Comparison of ENCODE assay signal across 16 cellular contexts in the genomic region with DNA sequence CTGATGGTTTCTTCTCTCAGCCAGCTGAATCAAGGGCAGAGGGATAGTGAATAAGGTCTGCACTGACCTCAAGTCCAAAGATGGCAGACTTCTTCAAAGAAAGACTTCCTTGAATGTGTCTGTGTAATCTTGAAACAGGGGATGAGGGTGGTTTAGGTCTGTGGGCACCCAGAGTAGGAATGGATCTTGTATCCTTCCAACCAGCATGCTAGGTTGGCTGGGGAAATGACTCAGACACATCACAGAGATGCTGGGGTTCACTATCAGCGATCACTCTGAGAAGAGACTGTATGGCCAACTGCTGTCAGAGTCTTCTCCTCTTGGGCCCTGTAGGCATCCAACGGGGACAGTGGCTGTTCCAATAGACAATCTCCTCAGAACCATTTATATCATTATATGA. TPM values are rescaled to one million over a fixed set of nuclear protein-coding genes. Genes with fewer than 3 reads are reported as not detected.
DNase-seq lines count a peak whose midpoint lies in the region; ATAC-seq and TF ChIP-seq lines count a peak whose summit lies in the region.
"Had no signal": no experiment of that assay in that cellular context is flagged by ENCODE, and none has a peak within 500 bp of the region (broad histone marks: within the 10 kb centered on the region; RNA-seq: fewer than 3 reads in every experiment).

No MANE protein-coding gene starts in this region.

- H3K9me3 Mint-ChIP-seq in activated CD8-positive, alpha-beta T cell treated with anti-CD3 and anti-CD28 coated beads for 36 hours = peaks cover 3% of the 10 kb centered on the region
- no peaks in the 10 kb centered on the region for H3K9me3 Mint-ChIP-seq in activated CD8-positive, alpha-beta T cell treated with anti-CD3 and anti-CD28 coated beads, Interleukin-2, amount 10 ng/mL, durations not matched to agents 7 days and 5 days (ENCODE audit: insufficient read depth)
- peaks cover 3% of the 10 kb centered on the region for H3K9me3 Mint-ChIP-seq in T-helper 2 cell treated with Interferon-gamma antibody and Interleukin-4, amounts not matched to agents 5 μg/mL and 100 μg/mL, for 36 hours
- H3K9me3 Mint-ChIP-seq in endodermal cell = peaks cover 3% of the 10 kb centered on the region
- H3K9me3 Mint-ChIP-seq: GM23338 had no signal

- POLR2A ChIA-PET in activated CD8-positive, alpha-beta T cell treated with anti-CD3 and anti-CD28 coated beads for 36 hours (lab: Charles Lee) = no interaction called here
- POLR2A ChIA-PET in activated CD8-positive, alpha-beta T cell treated with anti-CD3 and anti-CD28 coated beads, Interleukin-2, amount 10 ng/mL, durations not matched to agents 7 days and 5 days (lab: Charles Lee) = interaction anchor here (0.6 kb wide), 1 partner anchor 35 kb away, joined by 3 read pairs; no protein-coding TSS in a partner anchor

- no peak overlapping the region for H2BK5ac ChIP-seq in mesendoderm (ENCODE audit: low read length)

- H2AK5ac ChIP-seq in mesendoderm (ENCODE audit: low read length) = no peak overlapping the region

- no peak overlapping the region for H3K18ac ChIP-seq in mesendoderm (ENCODE audit: low read length)

- no peaks in the 10 kb centered on the region for H3K27me3 Mint-ChIP-seq in activated CD8-positive, alpha-beta T cell treated with anti-CD3 and anti-CD28 coated beads for 36 hours
- H3K27me3 Mint-ChIP-seq in activated CD8-positive, alpha-beta T cell treated with anti-CD3 and anti-CD28 coated beads, Interleukin-2, amount 10 ng/mL, durations not matched to agents 7 days and 5 days (ENCODE audit: low read depth) = peaks cover 2% of the 10 kb centered on the region
- no peaks in the 10 kb centered on the region for H3K27me3 Mint-ChIP-seq in T-helper 2 cell treated with Interferon-gamma antibody and Interleukin-4, amounts not matched to agents 5 μg/mL and 100 μg/mL, for 36 hours (ENCODE audit: low read depth)
- no peaks in the 10 kb centered on the region for H3K27me3 Mint-ChIP-seq in endodermal cell (ENCODE audit: insufficient read depth)

- peak; percentile 10 for DNase-seq in activated CD8-positive, alpha-beta T cell treated with anti-CD3 and anti-CD28 coated beads for 36 hours
- no peak for DNase-seq in activated CD8-positive, alpha-beta T cell treated with anti-CD3 and anti-CD28 coated beads, Interleukin-2, amount 10 ng/mL, durations not matched to agents 7 days and 5 days
- DNase-seq in T-helper 2 cell treated with Interferon-gamma antibody and Interleukin-4, amounts not matched to agents 5 μg/mL and 100 μg/mL, for 36 hours (ENCODE audit: low spot score) = peak; percentile 7
- DNase-seq in mesendoderm = no peak
- DNase-seq in smooth muscle cell (lab: John Stamatoyannopoulos, UW; ENCODE audit: unreplicated experiment) = no peak
- no peak for DNase-seq in endodermal cell
- DNase-seq: ACHN; Calu3; CD4-positive, CD25-positive, alpha-beta regulatory T cell; DMS 273 treated with DMSO at 0.1 percent for 48 hours; H7; IMR-90 had no signal

- no peaks in the 10 kb centered on the region for H4K20me1 ChIP-seq in smooth muscle cell (ENCODE audit: low read depth)
- H4K20me1 ChIP-seq: BLaER1 treated with 17β-estradiol and CSF1 and Interleukin-3, amounts not matched to agents 10 nM and 100 nM had no signal

- CTCF ChIA-PET in activated CD8-positive, alpha-beta T cell treated with anti-CD3 and anti-CD28 coated beads for 36 hours (lab: Charles Lee) = no interaction called here
- CTCF ChIA-PET in activated CD8-positive, alpha-beta T cell treated with anti-CD3 and anti-CD28 coated beads, Interleukin-2, amount 10 ng/mL, durations not matched to agents 7 days and 5 days (lab: Charles Lee) = interaction anchor here (1.3 kb wide), 1 partner anchor 9 kb away, joined by 3 read pairs; no protein-coding TSS in a partner anchor

- intact Hi-C loops in activated CD8-positive, alpha-beta T cell treated with anti-CD3 and anti-CD28 coated beads for 36 hours (cut with micrococcal nuclease) = no loop called here

- H3K79me2 ChIP-seq in mesendoderm (ENCODE audit: control insufficient read depth, insufficient read depth, low read length) = no peaks in the 10 kb centered on the region
- no peaks in the 10 kb centered on the region for H3K79me2 ChIP-seq in smooth muscle cell (ENCODE audit: low read depth)

- no peak overlapping the region for H3K4ac ChIP-seq in mesendoderm (ENCODE audit: low read depth, low read length)

- no peak overlapping the region for H2AFZ ChIP-seq in smooth muscle cell (ENCODE audit: low read depth)
- H2AFZ ChIP-seq: GM23338 had no signal

- no peak overlapping the region for H3K9ac ChIP-seq in mesendoderm (ENCODE audit: low read length)
- no peak overlapping the region for H3K9ac ChIP-seq in smooth muscle cell (ENCODE audit: low read depth)
- H3K9ac ChIP-seq in endodermal cell (ENCODE audit: extremely low read depth, low read length, poor library complexity, severe bottlenecking) = no peak overlapping the region
- H3K9ac ChIP-seq: BLaER1 treated with 17β-estradiol and CSF1 and Interleukin-3, amounts not matched to agents 10 nM and 100 nM had no signal

- no peak for ATAC-seq in activated CD8-positive, alpha-beta T cell treated with anti-CD3 and anti-CD28 coated beads for 36 hours
- ATAC-seq in activated CD8-positive, alpha-beta T cell treated with anti-CD3 and anti-CD28 coated beads, Interleukin-2, amount 10 ng/mL, durations not matched to agents 7 days and 5 days = no peak
- no peak for ATAC-seq in GM21360 (IDR thresholded peaks at IDR 0.05; ENCODE audit: unreplicated experiment)
- ATAC-seq: GM12878, GM23338 had no signal

- H3K4me3 ChIP-seq in mesendoderm (ENCODE audit: low read length) (no peak overlapping the region), smooth muscle cell (no peak overlapping the region), endodermal cell (ENCODE audit: low read length) (no peak overlapping the region)
- H3K4me3 ChIP-seq: BLaER1 treated with 17β-estradiol and CSF1 and Interleukin-3, amounts not matched to agents 10 nM and 100 nM; GM12878; GM23338 had no signal

- TF ChIP-seq CTCF in activated CD8-positive, alpha-beta T cell treated with anti-CD3 and anti-CD28 coated beads for 36 hours (IDR thresholded peaks at IDR 0.05) = no peak
- no peak for TF ChIP-seq CTCF in smooth muscle cell (IDR thresholded peaks at IDR 0.05; ENCODE audit: borderline replicate concordance, insufficient read depth, poor library complexity, severe bottlenecking)
- no peak for TF ChIP-seq CTCF in endodermal cell (conservative IDR thresholded peaks at IDR 0.05)

- no peaks in the 10 kb centered on the region for H3K79me1 ChIP-seq in mesendoderm (ENCODE audit: low read length)

- WGBS in mesendoderm (ENCODE audit: extremely low coverage, insufficient coverage, low lambda C conversion rate) = no CpG with 5 or more reads among the region's 2 CpGs
- 86% methylated on average over 2 of the region's 2 CpGs for WGBS in smooth muscle cell (ENCODE audit: low lambda C conversion rate)
- 90 to 100% methylated on average over 1 to 2 of the region's 2 CpGs for WGBS in endodermal cell (ENCODE audit: insufficient coverage in 1 of 2, insufficient read length in 1 of 2), 2 experiments

- no peaks in the 10 kb centered on the region for H3K9me3 ChIP-seq in smooth muscle cell (replicated peaks; ENCODE audit: low read depth)
- H3K9me3 ChIP-seq in endodermal cell (ENCODE audit: control insufficient read depth, low read length) = no peaks in the 10 kb centered on the region
- H3K9me3 ChIP-seq: BLaER1 treated with 17β-estradiol and CSF1 and Interleukin-3, amounts not matched to agents 10 nM and 100 nM had no signal

- H3K36me3 Mint-ChIP-seq in activated CD8-positive, alpha-beta T cell treated with anti-CD3 and anti-CD28 coated beads for 36 hours (ENCODE audit: low read depth) = no peaks in the 10 kb centered on the region
- H3K36me3 Mint-ChIP-seq in activated CD8-positive, alpha-beta T cell treated with anti-CD3 and anti-CD28 coated beads, Interleukin-2, amount 10 ng/mL, durations not matched to agents 7 days and 5 days (ENCODE audit: low read depth) = no peaks in the 10 kb centered on the region
- peaks cover 8% of the 10 kb centered on the region for H3K36me3 Mint-ChIP-seq in T-helper 2 cell treated with Interferon-gamma antibody and Interleukin-4, amounts not matched to agents 5 μg/mL and 100 μg/mL, for 36 hours (ENCODE audit: low read depth)
- no peaks in the 10 kb centered on the region for H3K36me3 Mint-ChIP-seq in endodermal cell (ENCODE audit: low read depth)
- H3K36me3 Mint-ChIP-seq: CD4-positive, CD25-positive, alpha-beta regulatory T cell had no signal

- H3K4me1 Mint-ChIP-seq in activated CD8-positive, alpha-beta T cell treated with anti-CD3 and anti-CD28 coated beads for 36 hours (ENCODE audit: low read depth) = no peaks in the 10 kb centered on the region
- H3K4me1 Mint-ChIP-seq in activated CD8-positive, alpha-beta T cell treated with anti-CD3 and anti-CD28 coated beads, Interleukin-2, amount 10 ng/mL, durations not matched to agents 7 days and 5 days (ENCODE audit: low read depth) = peaks cover 11% of the 10 kb centered on the region
- peaks cover 12% of the 10 kb centered on the region for H3K4me1 Mint-ChIP-seq in T-helper 2 cell treated with Interferon-gamma antibody and Interleukin-4, amounts not matched to agents 5 μg/mL and 100 μg/mL, for 36 hours (ENCODE audit: low read depth)
- H3K4me1 Mint-ChIP-seq in endodermal cell = peaks cover 26% of the 10 kb centered on the region
- H3K4me1 Mint-ChIP-seq: CD4-positive, CD25-positive, alpha-beta regulatory T cell had no signal

- H3K4me2 ChIP-seq in mesendoderm (ENCODE audit: low read length) (no peak overlapping the region), smooth muscle cell (no peak overlapping the region)
- H3K4me2 ChIP-seq: BLaER1 treated with 17β-estradiol and CSF1 and Interleukin-3, amounts not matched to agents 10 nM and 100 nM; GM23338 had no signal

- H3K23ac ChIP-seq in mesendoderm (ENCODE audit: low read length) = peak overlapping the region; percentile 53

- no peak overlapping the region for H3K4me3 Mint-ChIP-seq in activated CD8-positive, alpha-beta T cell treated with anti-CD3 and anti-CD28 coated beads for 36 hours
- no peak overlapping the region for H3K4me3 Mint-ChIP-seq in activated CD8-positive, alpha-beta T cell treated with anti-CD3 and anti-CD28 coated beads, Interleukin-2, amount 10 ng/mL, durations not matched to agents 7 days and 5 days
- no peak overlapping the region for H3K4me3 Mint-ChIP-seq in T-helper 2 cell treated with Interferon-gamma antibody and Interleukin-4, amounts not matched to agents 5 μg/mL and 100 μg/mL, for 36 hours
- no peak overlapping the region for H3K4me3 Mint-ChIP-seq in endodermal cell
- H3K4me3 Mint-ChIP-seq: CD4-positive, CD25-positive, alpha-beta regulatory T cell; GM23338 had no signal

- H3K4me1 ChIP-seq in mesendoderm (ENCODE audit: control insufficient read depth, low read depth, low read length) (no peaks in the 10 kb centered on the region), smooth muscle cell (ENCODE audit: low read depth) (peaks cover 4% of the 10 kb centered on the region), endodermal cell (ENCODE audit: control insufficient read depth, insufficient read depth, low read length) (peaks cover 5% of the 10 kb centered on the region)
- H3K4me1 ChIP-seq: BLaER1 treated with 17β-estradiol and CSF1 and Interleukin-3, amounts not matched to agents 10 nM and 100 nM had no signal

- H3K27ac ChIP-seq in mesendoderm (ENCODE audit: low read depth, low read length) (no peak overlapping the region), smooth muscle cell (ENCODE audit: low read depth) (peak overlapping the region; percentile 5), endodermal cell (ENCODE audit: low read depth, low read length) (no peak overlapping the region)
- H3K27ac ChIP-seq: BLaER1 treated with 17β-estradiol and CSF1 and Interleukin-3, amounts not matched to agents 10 nM and 100 nM had no signal

- H3K56ac ChIP-seq in mesendoderm (ENCODE audit: low read length) = no peak overlapping the region

- H4K5ac ChIP-seq in mesendoderm (ENCODE audit: low read length) = no peak overlapping the region

- H2BK15ac ChIP-seq in mesendoderm (replicated peaks; ENCODE audit: low read depth) = no peak overlapping the region

- no peaks in the 10 kb centered on the region for H3K27me3 ChIP-seq in mesendoderm (ENCODE audit: insufficient read depth, low read length, poor library complexity)
- no peaks in the 10 kb centered on the region for H3K27me3 ChIP-seq in smooth muscle cell (ENCODE audit: low read depth)
- H3K27me3 ChIP-seq in endodermal cell (ENCODE audit: control insufficient read depth, insufficient read depth, low read length, poor library complexity, severe bottlenecking) = no peaks in the 10 kb centered on the region
- H3K27me3 ChIP-seq: BLaER1 treated with 17β-estradiol and CSF1 and Interleukin-3, amounts not matched to agents 10 nM and 100 nM had no signal

- H4K8ac ChIP-seq in mesendoderm (ENCODE audit: low read depth, low read length) = no peak overlapping the region

- H2BK120ac ChIP-seq in mesendoderm (ENCODE audit: low read depth, low read length) = no peak overlapping the region

- H3F3A ChIP-seq in smooth muscle cell (ENCODE audit: low read depth) = no peaks in the 10 kb centered on the region

- H3K36me3 ChIP-seq in mesendoderm (ENCODE audit: control insufficient read depth, insufficient read depth, low read length) (no peaks in the 10 kb centered on the region), smooth muscle cell (ENCODE audit: low read depth) (no peaks in the 10 kb centered on the region), endodermal cell (ENCODE audit: control insufficient read depth, insufficient read depth, low read length) (no peaks in the 10 kb centered on the region)
- H3K36me3 ChIP-seq: BLaER1 treated with 17β-estradiol and CSF1 and Interleukin-3, amounts not matched to agents 10 nM and 100 nM had no signal

- no peak overlapping the region for H3K27ac Mint-ChIP-seq in activated CD8-positive, alpha-beta T cell treated with anti-CD3 and anti-CD28 coated beads for 36 hours
- no peak overlapping the region for H3K27ac Mint-ChIP-seq in activated CD8-positive, alpha-beta T cell treated with anti-CD3 and anti-CD28 coated beads, Interleukin-2, amount 10 ng/mL, durations not matched to agents 7 days and 5 days
- no peak overlapping the region for H3K27ac Mint-ChIP-seq in T-helper 2 cell treated with Interferon-gamma antibody and Interleukin-4, amounts not matched to agents 5 μg/mL and 100 μg/mL, for 36 hours
- no peak overlapping the region for H3K27ac Mint-ChIP-seq in endodermal cell
- H3K27ac Mint-ChIP-seq: CD4-positive, CD25-positive, alpha-beta regulatory T cell; GM23338 had no signal

RNA-seq across cellular contexts. Expression of a gene that starts 58.3 kb away (rescaled TPM):
- total RNA-seq in activated CD8-positive, alpha-beta T cell treated with anti-CD3 and anti-CD28 coated beads for 36 hours = 10 to 100 TPM; 28.0 to 30.0 TPM
- 10 to 100 TPM; 34.2 to 36.5 TPM for total RNA-seq in activated CD8-positive, alpha-beta T cell treated with anti-CD3 and anti-CD28 coated beads, Interleukin-2, amount 10 ng/mL, durations not matched to agents 7 days and 5 days
- 3.8 TPM for polyA plus RNA-seq in mesendoderm (2013, experiment 1 of 2)
- 4.3 TPM for polyA plus RNA-seq in mesendoderm (2013, experiment 2 of 2)
- total RNA-seq in smooth muscle cell (65.2 and 88.6 TPM in 2 replicates), endodermal cell (10 to 100 TPM; 27.1 to 34.3 TPM)
- polyA plus RNA-seq in smooth muscle cell = 11.8 and 12.5 TPM in 2 replicates
- 14.8 TPM for polyA plus RNA-seq in endodermal cell (2013, experiment 1 of 2)
- 14.7 TPM for polyA plus RNA-seq in endodermal cell (2013, experiment 2 of 2)

Comparison
In these comparisons a context has a peak if more than half of its experiments do, and no peak if none do; other contexts are left out.
1. DNase-seq: peak in activated CD8-positive, alpha-beta T cell treated with anti-CD3 and anti-CD28 coated beads for 36 hours (single experiment) and T-helper 2 cell treated with Interferon-gamma antibody and Interleukin-4, amounts not matched to agents 5 μg/mL and 100 μg/mL, for 36 hours (single experiment); none in activated CD8-positive, alpha-beta T cell treated with anti-CD3 and anti-CD28 coated beads, Interleukin-2, amount 10 ng/mL, durations not matched to agents 7 days and 5 days (single experiment), mesendoderm (single experiment), smooth muscle cell (single experiment) and endodermal cell (single experiment).